19 cellular contexts compared by ENCODE assay signal in the genomic region with DNA sequence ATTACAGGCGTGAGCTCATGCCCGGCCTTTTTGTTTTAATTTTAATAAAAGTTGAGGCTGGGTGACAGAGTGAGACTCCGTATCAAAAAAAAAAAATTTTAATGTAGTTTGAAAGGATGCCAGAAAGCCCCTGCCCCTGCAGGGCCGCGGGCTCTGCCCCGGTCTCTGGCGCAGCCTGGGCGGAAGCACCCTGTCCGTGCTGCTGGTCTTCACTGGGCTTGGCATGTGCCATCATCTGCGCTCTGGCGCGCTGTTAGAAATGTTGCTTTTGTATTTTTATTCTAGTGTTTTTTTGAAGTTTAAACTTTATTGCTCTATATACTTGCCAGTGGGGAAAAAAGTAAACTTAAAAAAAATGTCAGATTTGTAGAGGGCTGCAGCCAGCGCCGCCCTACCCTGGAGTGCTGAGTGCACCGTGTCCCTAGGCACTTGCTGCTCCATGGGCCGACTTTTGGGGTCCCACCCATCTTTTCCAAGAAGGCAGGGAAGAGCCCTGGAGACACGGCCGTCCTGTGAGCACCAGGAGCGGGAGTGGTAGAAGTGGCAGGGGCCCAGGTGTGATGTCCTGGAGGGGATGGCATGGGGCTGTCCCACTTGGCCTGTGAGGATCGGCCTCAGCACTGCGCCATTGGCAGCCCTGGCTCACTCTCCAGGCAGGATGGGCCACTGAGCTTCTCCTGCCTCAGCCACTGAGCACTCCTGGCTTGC. TPM values are rescaled to one million over a fixed set of nuclear protein-coding genes. Genes with fewer than 3 reads are reported as not detected.
DNase-seq lines count a peak whose midpoint lies in the region; ATAC-seq and TF ChIP-seq lines count a peak whose summit lies in the region.
"Had no signal": no experiment of that assay in that cellular context is flagged by ENCODE, and none has a peak within 500 bp of the region (broad histone marks: within the 10 kb centered on the region; RNA-seq: fewer than 3 reads in every experiment).

No MANE protein-coding gene starts in this region.

- no peak overlapping the region for H3K4me3 ChIP-seq in RWPE2 (ENCODE audit: severe bottlenecking)
- no peak overlapping the region for H3K4me3 ChIP-seq in upper lobe of right lung
- H3K4me3 ChIP-seq: BLaER1 had no signal

- TF ChIP-seq CTCF in CD4-positive, alpha-beta T cell (IDR thresholded peaks at IDR 0.05), result no peak
- no peak for TF ChIP-seq CTCF in RWPE2 (IDR thresholded peaks at IDR 0.05; ENCODE audit: poor library complexity, severe bottlenecking)
- no peak for TF ChIP-seq CTCF in upper lobe of right lung (IDR thresholded peaks at IDR 0.05)

- H3K27me3 Mint-ChIP-seq in activated CD4-positive, alpha-beta T cell treated with anti-CD3 and anti-CD28 coated beads, Interleukin-2, amount 10 ng/mL, durations not matched to agents 24 days and 14 days, result no peaks in the 10 kb centered on the region
- H3K27me3 Mint-ChIP-seq in CD4-positive, alpha-beta T cell, result no peaks in the 10 kb centered on the region
- H3K27me3 Mint-ChIP-seq in immature natural killer cell (ENCODE audit: low read depth in 3 of 3), result peaks cover 2 to 4% (median 3%) of the 10 kb centered on the region in 3 donors
- no peaks in the 10 kb centered on the region for H3K27me3 Mint-ChIP-seq in activated T-helper 2 cell treated with anti-CD3 and anti-CD28 coated beads, Interferon-gamma antibody, Interleukin-2, Interleukin-4, amounts not matched to agents 10 μg/mL and 5 μg/mL and 100 μg/mL, durations not matched to agents 14 hours and 24 hours and 36 hours (ENCODE audit: low read depth)

- CTCF ChIA-PET in CD4-positive, alpha-beta T cell (lab: Charles Lee), result interaction anchor here (3.4 kb wide), 1 partner anchor 66 kb away, joined by 8 read pairs; no protein-coding TSS in a partner anchor

- POLR2A ChIA-PET in CD4-positive, alpha-beta T cell (lab: Charles Lee), result no interaction called here

- no peak for ATAC-seq in CD4-positive, alpha-beta T cell (ENCODE audit: poor library complexity)
- ATAC-seq in RWPE2 (ENCODE audit: low read depth), result no peak
- no peak for ATAC-seq in upper lobe of right lung
- ATAC-seq: PC-3 had no signal

- H3K4me1 ChIP-seq in RWPE2 (ENCODE audit: insufficient read depth, poor library complexity, severe bottlenecking) (peaks cover 6% of the 10 kb centered on the region), upper lobe of right lung (peaks cover 20% of the 10 kb centered on the region)

- H3K36me3 Mint-ChIP-seq in activated CD4-positive, alpha-beta T cell treated with anti-CD3 and anti-CD28 coated beads, Interleukin-2, amount 10 ng/mL, durations not matched to agents 24 days and 14 days (ENCODE audit: low read depth), result peaks cover 30% of the 10 kb centered on the region
- peaks cover 25% of the 10 kb centered on the region for H3K36me3 Mint-ChIP-seq in CD4-positive, alpha-beta T cell (ENCODE audit: low read depth)
- H3K36me3 Mint-ChIP-seq in immature natural killer cell, result peaks cover 0 to 3% (median 0%) of the 10 kb centered on the region in 3 donors
- peaks cover 37% of the 10 kb centered on the region for H3K36me3 Mint-ChIP-seq in activated T-helper 2 cell treated with anti-CD3 and anti-CD28 coated beads, Interferon-gamma antibody, Interleukin-2, Interleukin-4, amounts not matched to agents 10 μg/mL and 5 μg/mL and 100 μg/mL, durations not matched to agents 14 hours and 24 hours and 36 hours (ENCODE audit: low read depth)

- intact Hi-C loops in activated CD4-positive, alpha-beta T cell treated with anti-CD3 and anti-CD28 coated beads, Interleukin-2, amount 10 ng/mL, durations not matched to agents 24 days and 14 days (cut with micrococcal nuclease), result no loop called here
- intact Hi-C loops in CD4-positive, alpha-beta T cell (cut with DNase I, micrococcal nuclease), result loop anchor here in 1 of 2 experiments (10.0 kb wide), 1 partner anchor 49 kb away; no protein-coding TSS in a partner anchor
- intact Hi-C loops in upper lobe of right lung (cut with DNase I), result no loop called here
- intact Hi-C loops in activated T-helper 2 cell treated with anti-CD3 and anti-CD28 coated beads, Interferon-gamma antibody, Interleukin-2, Interleukin-4, amounts not matched to agents 10 μg/mL and 5 μg/mL and 100 μg/mL, durations not matched to agents 14 hours and 24 hours and 36 hours (cut with micrococcal nuclease), result no loop called here

- no peak overlapping the region for H3K27ac ChIP-seq in CD4-positive, alpha-beta T cell (ENCODE audit: low read depth, low read length)
- H3K27ac ChIP-seq in RWPE2 (ENCODE audit: poor library complexity, severe bottlenecking), result no peak overlapping the region
- no peak overlapping the region for H3K27ac ChIP-seq in caudate nucleus (ENCODE audit: low read depth, low read length)
- no peak overlapping the region for H3K27ac ChIP-seq in upper lobe of right lung

- H3K9me3 ChIP-seq in CD4-positive, alpha-beta T cell (ENCODE audit: control insufficient read depth, low read length), result no peaks in the 10 kb centered on the region
- H3K9me3 ChIP-seq in RWPE2 (ENCODE audit: severe bottlenecking) (no peaks in the 10 kb centered on the region), upper lobe of right lung (no peaks in the 10 kb centered on the region)

- H3K36me3 ChIP-seq in RWPE2 (ENCODE audit: low read depth) (peaks cover 46% of the 10 kb centered on the region), upper lobe of right lung (no peaks in the 10 kb centered on the region)

- no peak overlapping the region for H3K4me3 Mint-ChIP-seq in activated CD4-positive, alpha-beta T cell treated with anti-CD3 and anti-CD28 coated beads, Interleukin-2, amount 10 ng/mL, durations not matched to agents 24 days and 14 days
- peak overlapping the region; percentile 21 for H3K4me3 Mint-ChIP-seq in CD4-positive, alpha-beta T cell
- H3K4me3 Mint-ChIP-seq in immature natural killer cell, result peak overlapping the region in 3 of 5 donors; percentile 9 to 46 (median 21)
- H3K4me3 Mint-ChIP-seq in activated T-helper 2 cell treated with anti-CD3 and anti-CD28 coated beads, Interferon-gamma antibody, Interleukin-2, Interleukin-4, amounts not matched to agents 10 μg/mL and 5 μg/mL and 100 μg/mL, durations not matched to agents 14 hours and 24 hours and 36 hours (ENCODE audit: low read depth), result no peak overlapping the region

- peaks cover 22% of the 10 kb centered on the region for H3K4me1 Mint-ChIP-seq in activated CD4-positive, alpha-beta T cell treated with anti-CD3 and anti-CD28 coated beads, Interleukin-2, amount 10 ng/mL, durations not matched to agents 24 days and 14 days
- H3K4me1 Mint-ChIP-seq in CD4-positive, alpha-beta T cell (ENCODE audit: low read depth), result peaks cover 36% of the 10 kb centered on the region
- H3K4me1 Mint-ChIP-seq in immature natural killer cell, result peaks cover 47 to 51% of the 10 kb centered on the region in 2 donors
- peaks cover 11% of the 10 kb centered on the region for H3K4me1 Mint-ChIP-seq in activated T-helper 2 cell treated with anti-CD3 and anti-CD28 coated beads, Interferon-gamma antibody, Interleukin-2, Interleukin-4, amounts not matched to agents 10 μg/mL and 5 μg/mL and 100 μg/mL, durations not matched to agents 14 hours and 24 hours and 36 hours (ENCODE audit: low read depth)

- H3K27me3 ChIP-seq in CD4-positive, alpha-beta T cell (ENCODE audit: control insufficient read depth, insufficient read depth, low read length), result no peaks in the 10 kb centered on the region
- H3K27me3 ChIP-seq in RWPE2 (ENCODE audit: insufficient read depth, poor library complexity, severe bottlenecking), result no peaks in the 10 kb centered on the region
- no peaks in the 10 kb centered on the region for H3K27me3 ChIP-seq in upper lobe of right lung
- H3K27me3 ChIP-seq: BLaER1 had no signal

- H3K27ac Mint-ChIP-seq in activated CD4-positive, alpha-beta T cell treated with anti-CD3 and anti-CD28 coated beads, Interleukin-2, amount 10 ng/mL, durations not matched to agents 24 days and 14 days, result peak overlapping the region; percentile 29
- peak overlapping the region; percentile 40 for H3K27ac Mint-ChIP-seq in CD4-positive, alpha-beta T cell
- peak overlapping the region in 1 of 6 donors; percentile 57 for H3K27ac Mint-ChIP-seq in immature natural killer cell
- H3K27ac Mint-ChIP-seq in activated T-helper 2 cell treated with anti-CD3 and anti-CD28 coated beads, Interferon-gamma antibody, Interleukin-2, Interleukin-4, amounts not matched to agents 10 μg/mL and 5 μg/mL and 100 μg/mL, durations not matched to agents 14 hours and 24 hours and 36 hours, result no peak overlapping the region

- no peaks in the 10 kb centered on the region for H3K9me3 Mint-ChIP-seq in activated CD4-positive, alpha-beta T cell treated with anti-CD3 and anti-CD28 coated beads, Interleukin-2, amount 10 ng/mL, durations not matched to agents 24 days and 14 days
- no peaks in the 10 kb centered on the region for H3K9me3 Mint-ChIP-seq in CD4-positive, alpha-beta T cell
- no peaks in the 10 kb centered on the region for H3K9me3 Mint-ChIP-seq in immature natural killer cell
- H3K9me3 Mint-ChIP-seq in activated T-helper 2 cell treated with anti-CD3 and anti-CD28 coated beads, Interferon-gamma antibody, Interleukin-2, Interleukin-4, amounts not matched to agents 10 μg/mL and 5 μg/mL and 100 μg/mL, durations not matched to agents 14 hours and 24 hours and 36 hours, result no peaks in the 10 kb centered on the region

- no peak for DNase-seq in activated CD4-positive, alpha-beta T cell treated with anti-CD3 and anti-CD28 coated beads, Interleukin-2, amount 10 ng/mL, durations not matched to agents 24 days and 14 days
- no peak for DNase-seq in activated CD4-positive, alpha-beta T cell treated with anti-CD3 and anti-CD28 coated beads for 4 hours
- DNase-seq in CD4-positive, alpha-beta T cell, result no peak
- peak; percentile 68 for DNase-seq in RWPE2 (ENCODE audit: low spot score)
- DNase-seq in immature natural killer cell, result no peak
- no peak for DNase-seq in caudate nucleus (lab: John Stamatoyannopoulos, UW)
- no peak for DNase-seq in upper lobe of right lung
- no peak for DNase-seq in activated T-helper 2 cell treated with anti-CD3 and anti-CD28 coated beads, Interferon-gamma antibody, Interleukin-2, Interleukin-4, amounts not matched to agents 10 μg/mL and 5 μg/mL and 100 μg/mL, durations not matched to agents 14 hours and 24 hours and 36 hours (ENCODE audit: low spot score)
- DNase-seq: GDM1, GOT3, KG1, NCI-H1436, NCI-H2029 treated with DMSO at 0.1 percent for 48 hours, NCI-H2171 treated with DMSO at 0.1 percent for 48 hours, NCI-H82, PC-3 had no signal

RNA-seq across cellular contexts. Expression of a gene that starts 4.0 kb away (rescaled TPM):
- 187 and 192 TPM in 2 replicates for total RNA-seq in activated CD4-positive, alpha-beta T cell treated with anti-CD3 and anti-CD28 coated beads, Interleukin-2, amount 10 ng/mL, durations not matched to agents 24 days and 14 days
- 100 to 1,000 TPM; 107 to 113 TPM for total RNA-seq in CD4-positive, alpha-beta T cell
- 1 to 10 TPM in 2 of 3 donors, under 1 TPM in 1; 0.82 to 3.0 (median 2.8) TPM for polyA plus RNA-seq in immature natural killer cell
- 74.8 TPM for total RNA-seq in upper lobe of right lung
- 170 and 172 TPM in 2 replicates for total RNA-seq in activated T-helper 2 cell treated with anti-CD3 and anti-CD28 coated beads, Interferon-gamma antibody, Interleukin-2, Interleukin-4, amounts not matched to agents 10 μg/mL and 5 μg/mL and 100 μg/mL, durations not matched to agents 14 hours and 24 hours and 36 hours

RNA-seq across cellular contexts. Expression of a gene that starts 25.3 kb away (rescaled TPM):
- 5.7 and 6.4 TPM in 2 replicates for total RNA-seq in activated CD4-positive, alpha-beta T cell treated with anti-CD3 and anti-CD28 coated beads, Interleukin-2, amount 10 ng/mL, durations not matched to agents 24 days and 14 days
- total RNA-seq in CD4-positive, alpha-beta T cell, result 1 to 10 TPM; 1.3 to 2.8 TPM
- polyA plus RNA-seq in immature natural killer cell, result 1 to 10 TPM in 1 of 3 donors, under 1 TPM in 2; 0.52 to 1.0 (median 0.79) TPM
- 3.2 TPM for total RNA-seq in upper lobe of right lung
- total RNA-seq in activated T-helper 2 cell treated with anti-CD3 and anti-CD28 coated beads, Interferon-gamma antibody, Interleukin-2, Interleukin-4, amounts not matched to agents 10 μg/mL and 5 μg/mL and 100 μg/mL, durations not matched to agents 14 hours and 24 hours and 36 hours, result 4.7 and 5.0 TPM in 2 replicates
- total RNA-seq: A172, M059J had no signal

RNA-seq across cellular contexts. Expression of a gene that starts 51.0 kb away (rescaled TPM):
- 0.37 and 0.43 TPM in 2 replicates for total RNA-seq in activated CD4-positive, alpha-beta T cell treated with anti-CD3 and anti-CD28 coated beads, Interleukin-2, amount 10 ng/mL, durations not matched to agents 24 days and 14 days
- total RNA-seq in CD4-positive, alpha-beta T cell, result 10 to 100 TPM; 62.5 to 68.3 TPM
- polyA plus RNA-seq in immature natural killer cell, result 10 to 100 TPM in 2 of 3 donors, 1 to 10 TPM in 1; 5.7 to 30.2 (median 18.1) TPM
- total RNA-seq in upper lobe of right lung, result 191 TPM
- total RNA-seq in activated T-helper 2 cell treated with anti-CD3 and anti-CD28 coated beads, Interferon-gamma antibody, Interleukin-2, Interleukin-4, amounts not matched to agents 10 μg/mL and 5 μg/mL and 100 μg/mL, durations not matched to agents 14 hours and 24 hours and 36 hours, result 0.16 and 0.55 TPM in 2 replicates

Comparison
In these comparisons a context has a peak if more than half of its experiments do, and no peak if none do; other contexts are left out.
1. H3K4me3 Mint-ChIP-seq: peak in CD4-positive, alpha-beta T cell (single experiment) and immature natural killer cell (3 of 5); none in activated CD4-positive, alpha-beta T cell treated with anti-CD3 and anti-CD28 coated beads, Interleukin-2, amount 10 ng/mL, durations not matched to agents 24 days and 14 days (single experiment) and activated T-helper 2 cell treated with anti-CD3 and anti-CD28 coated beads, Interferon-gamma antibody, Interleukin-2, Interleukin-4, amounts not matched to agents 10 μg/mL and 5 μg/mL and 100 μg/mL, durations not matched to agents 14 hours and 24 hours and 36 hours (single experiment).
2. RNA of a gene that starts 51.0 kb away (total RNA-seq): 191 TPM in upper lobe of right lung (single experiment) and 62.5 to 68.3 TPM in CD4-positive, alpha-beta T cell; 0.37 to 0.43 TPM in activated CD4-positive, alpha-beta T cell treated with anti-CD3 and anti-CD28 coated beads, Interleukin-2, amount 10 ng/mL, durations not matched to agents 24 days and 14 days and 0.16 to 0.55 TPM in activated T-helper 2 cell treated with anti-CD3 and anti-CD28 coated beads, Interferon-gamma antibody, Interleukin-2, Interleukin-4, amounts not matched to agents 10 μg/mL and 5 μg/mL and 100 μg/mL, durations not matched to agents 14 hours and 24 hours and 36 hours; every median in the first group is over 10 times any median in the second.